In genomic region chr17:17032131-17032692, GRCh38 we compare ENCODE assay signal across 1 cellular context.
TF ChIP-seq lines count a peak whose summit lies in the region.

No MANE protein-coding gene starts in this region.

TF ChIP-seq in A549, 52 proteins besides CTCF, POLR2A, EP300 and RAD21 (continued from another document):
- TF ChIP-seq RNF2 (IDR thresholded peaks at IDR 0.05; ENCODE audit: borderline replicate concordance, low read depth) (no peak), CBX8 (IDR thresholded peaks at IDR 0.05) (no peak), REST (IDR thresholded peaks at IDR 0.05) (no peak), CHD2 (IDR thresholded peaks at IDR 0.05; ENCODE audit: low read length, partially characterized antibody) (no peak), HOXA7 (CRISPR knock-in tag; IDR thresholded peaks at IDR 0.05) (no peak), JUN (IDR thresholded peaks at IDR 0.05) (peak; percentile 35 to 63; a peak in 2 of 5 replicates), RFX5 (IDR thresholded peaks at IDR 0.05) (no peak), KDM1A (IDR thresholded peaks at IDR 0.05; ENCODE audit: low read depth) (no peak), MAZ (IDR thresholded peaks at IDR 0.05; ENCODE audit: borderline replicate concordance, low read depth, low read length) (no peak), EHMT2 (IDR thresholded peaks at IDR 0.05; ENCODE audit: low read depth) (no peak), FOSB (CRISPR knock-in tag; IDR thresholded peaks at IDR 0.05) (peak; percentile 5; the same call in 1 of the 2 replicates), EHF (CRISPR knock-in tag; IDR thresholded peaks at IDR 0.05) (peak; percentile 81), HMGXB4 (CRISPR knock-in tag; IDR thresholded peaks at IDR 0.05; ENCODE audit: borderline replicate concordance) (no peak), FOSL2 (IDR thresholded peaks at IDR 0.05) (no peak), FOSL2 (CRISPR knock-in tag; IDR thresholded peaks at IDR 0.05) (peak; percentile 71), TP53 (CRISPR knock-in tag; IDR thresholded peaks at IDR 0.05) (0 out of 2 replicates have a peak, but pooled peaks have one; percentile 19), NR3C1 (IDR thresholded peaks at IDR 0.05) (no peak), SMC3 (IDR thresholded peaks at IDR 0.05) (peak; percentile 6; the same call in 1 of the 3 replicates), RCOR1 (IDR thresholded peaks at IDR 0.05; ENCODE audit: low read depth, low read length) (no peak), CBX2 (IDR thresholded peaks at IDR 0.05; ENCODE audit: borderline replicate concordance, low read depth) (no peak), ZFP36 (IDR thresholded peaks at IDR 0.05; ENCODE audit: borderline replicate concordance, partially characterized antibody) (no peak), BCL3 (IDR thresholded peaks at IDR 0.05) (no peak), SREBF2 (IDR thresholded peaks at IDR 0.05) (no peak), NPAS2 (CRISPR knock-in tag; IDR thresholded peaks at IDR 0.05; ENCODE audit: borderline replicate concordance) (no peak), ZNF302 (CRISPR knock-in tag; IDR thresholded peaks at IDR 0.05) (no peak), ZC3H11A (IDR thresholded peaks at IDR 0.05) (no peak), FOXS1 (CRISPR knock-in tag; IDR thresholded peaks at IDR 0.05) (peak; percentile 37), HOXB5 (CRISPR knock-in tag; IDR thresholded peaks at IDR 0.05) (peak; percentile 91), ZSCAN20 (CRISPR knock-in tag; IDR thresholded peaks at IDR 0.05) (peak; percentile 19), BHLHE40 (IDR thresholded peaks at IDR 0.05; ENCODE audit: low read depth, low read length) (no peak), PHF8 (IDR thresholded peaks at IDR 0.05; ENCODE audit: borderline replicate concordance, low read depth) (no peak), USF2 (IDR thresholded peaks at IDR 0.05) (no peak), MAFK (IDR thresholded peaks at IDR 0.05; ENCODE audit: partially characterized antibody) (no peak), MAX (IDR thresholded peaks at IDR 0.05) (peak; percentile 66), ATOH8 (CRISPR knock-in tag; IDR thresholded peaks at IDR 0.05; ENCODE audit: low read depth) (peak; percentile 73), RARB (CRISPR knock-in tag; IDR thresholded peaks at IDR 0.05) (peak; percentile 50; the same call in 1 of the 2 replicates), JUNB (IDR thresholded peaks at IDR 0.05) (peak; percentile 26; the same call in 1 of the 2 replicates), NFE2L2 (conservative IDR thresholded peaks at IDR 0.05; ENCODE audit: low read length) (no peak)
